8 cellular contexts compared by ENCODE assay signal in the genomic region with DNA sequence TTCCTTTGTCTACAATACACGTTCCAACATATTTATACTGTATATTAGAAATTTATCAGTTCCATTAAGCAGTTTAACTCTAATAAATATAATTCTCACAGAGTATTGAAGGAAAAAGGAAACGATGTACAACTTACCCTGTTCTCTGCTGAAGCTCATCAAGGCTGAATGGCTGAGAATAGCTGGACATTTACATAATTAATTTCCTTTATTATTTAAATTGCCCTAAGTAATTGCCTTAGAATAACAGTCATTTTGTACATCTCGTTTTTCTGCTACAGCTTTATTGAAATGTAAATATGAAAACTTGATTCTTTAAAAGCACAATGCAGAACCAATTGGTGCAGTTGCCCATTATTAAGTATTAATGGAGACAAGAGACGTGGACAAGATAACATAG.
"Had no signal": no experiment of that assay in that cellular context is flagged by ENCODE, and none has a peak within 500 bp of the region (broad histone marks: within the 10 kb centered on the region; RNA-seq: fewer than 3 reads in every experiment).

No MANE protein-coding gene starts in this region.

- H3K27ac ChIP-seq: GM23248 had no signal

- ATAC-seq: HCT116 had no signal

- H3K9me3 ChIP-seq: HAP-1 had no signal

- H3K36me3 ChIP-seq: HAP-1 had no signal

- DNase-seq: GM23248, GOT3, H7, H9, HCEC 1CT, HFFc6 had no signal

- H3K9ac ChIP-seq: GM23248 had no signal

- H3K9me3 Mint-ChIP-seq: H9 had no signal

- H3K4me1 ChIP-seq: HAP-1 had no signal

- H3K27ac Mint-ChIP-seq: H9, HFFc6 had no signal

- H3K4me3 Mint-ChIP-seq: H9, HFFc6 had no signal

- H2AFZ ChIP-seq: GM23248 had no signal

- H3K4me3 ChIP-seq: GM23248, HAP-1 had no signal
